8 cellular contexts compared by ENCODE assay signal in genomic region chr6:108966855-108967755, GRCh38.
DNase-seq lines count a peak whose midpoint lies in the region; ATAC-seq, FAIRE-seq and TF ChIP-seq lines count a peak whose summit lies in the region.

No MANE protein-coding gene starts in this region.

- no peak overlapping the region for H3K9ac ChIP-seq in GM12878 (ENCODE audit: control insufficient read depth, insufficient read depth, low read length)

- H3K4me3 ChIP-seq in GM12878 = no peak overlapping the region

- POLR2A ChIA-PET in GM12878 (lab: Charles Lee) = no interaction called here
- POLR2A ChIA-PET in HEK293T (lab: Yijun Ruan, JAX) = interaction anchor here (0.7 kb wide), 1 partner anchor 19 kb away, joined by 3 read pairs; no protein-coding TSS in a partner anchor

- RAD21 ChIA-PET in GM12878 (lab: Charles Lee; ENCODE audit: unreplicated experiment) = no interaction called here

- no peaks in the 10 kb centered on the region for H4K20me1 ChIP-seq in GM12878 (ENCODE audit: control insufficient read depth, insufficient read depth)

- H3K9me3 ChIP-seq in GM12878 (replicated peaks; ENCODE audit: control insufficient read depth, insufficient read depth, low read length) = no peaks in the 10 kb centered on the region

- H3K4me1 ChIP-seq in GM12878 (ENCODE audit: control insufficient read depth, insufficient read depth, low read length) = no peaks in the 10 kb centered on the region

- DNase-seq in Daoy (ENCODE audit: low read depth) = peak; percentile 80
- DNase-seq in NCI-H2227 treated with DMSO at 0.1 percent for 48 hours (lab: John Stamatoyannopoulos, UW) = peak; percentile 18
- no peak for DNase-seq in GM12878 (ENCODE audit: low read depth, low spot score)
- peak; percentile 42 to 71 for DNase-seq in lung microvascular endothelial cell (ENCODE audit: low read depth in 2 of 2)
- DNase-seq in hippocampal formation (lab: John Stamatoyannopoulos, UW) = no peak
- DNase-seq in DMS153 treated with DMSO at 0.1 percent for 48 hours (lab: John Stamatoyannopoulos, UW; ENCODE audit: unreplicated experiment) = no peak
- no peak for DNase-seq in HEK293T (ENCODE audit: extremely low spot score)

- no peak for TF ChIP-seq EP300 in GM12878 (IDR thresholded peaks at IDR 0.05; ENCODE audit: borderline replicate concordance in 1 of 2, control insufficient read depth in 1 of 2, low read depth in 2 of 2, low read length in 2 of 2)

- WGBS in GM12878 (ENCODE audit: insufficient coverage, insufficient replicate concordance, low lambda C conversion rate, missing lambda C conversion rate) = 35% methylated on average over 12 of the region's 12 CpGs

- CTCF ChIA-PET in GM12878 (lab: Yijun Ruan, JAX) (interaction anchor here (0.6 kb wide), 1 partner anchor 453 kb away, joined by 3 read pairs; no protein-coding TSS in a partner anchor), HEK293T (lab: Yijun Ruan, JAX) (interaction anchor here (0.6 to 0.7 kb wide), 2 partner anchors 47 to 74 kb away, joined by 3 read pairs; no protein-coding TSS in a partner anchor)

- TF ChIP-seq CTCF in GM12878 (IDR thresholded peaks at IDR 0.05 in 2 of 3, conservative IDR thresholded peaks at IDR 0.05 in 1 of 3; ENCODE audit: control insufficient read depth in 2 of 3, extremely low read depth in 1 of 3, insufficient read depth in 1 of 3, low read depth in 3 of 3, low read length in 3 of 3) = no peak

- FAIRE-seq in GM12878 (lab: Jason Lieb, UNC) = no peak

- no peaks in the 10 kb centered on the region for H3K36me3 ChIP-seq in GM12878 (ENCODE audit: control insufficient read depth in 2 of 2, insufficient read depth in 2 of 2, low read length in 1 of 2)

- no peak overlapping the region for H3K27ac ChIP-seq in GM12878 (ENCODE audit: control insufficient read depth, insufficient read depth)

- in situ Hi-C loops in GM12878 (cut with MboI) = no loop called here

- intact Hi-C loops in GM12878 (cut with micrococcal nuclease; ENCODE audit: unreplicated experiment) = no loop called here

- H3K79me2 ChIP-seq in GM12878 (ENCODE audit: control insufficient read depth, insufficient read depth, low read length) = no peaks in the 10 kb centered on the region

- SMC1A ChIA-PET in GM12878 (lab: Charles Lee; ENCODE audit: uncharacterized antibody, unreplicated experiment) = interaction anchor here (0.6 kb wide), 1 partner anchor 105 kb away, joined by 3 read pairs; no protein-coding TSS in a partner anchor

- no TSS peak for BruUV-seq in GM12878 (replicated peaks; lab: Mats Ljungman, UMichigan)

- TF ChIP-seq POLR2A in GM12878 (IDR thresholded peaks at IDR 0.05; ENCODE audit: low read depth, low read length) = no peak

- ATAC-seq in GM12878 (peak; percentile 44; the same call in 2 of the 3 replicates), GM19455 (IDR thresholded peaks at IDR 0.05; ENCODE audit: unreplicated experiment) (no peak)

- H3K4me2 ChIP-seq in GM12878 (ENCODE audit: control insufficient read depth, insufficient read depth) = no peak overlapping the region

- peaks cover 0 to 2% of the 10 kb centered on the region in 2 experiments; a peak in 2 of 4 replicates for H3K27me3 ChIP-seq in GM12878 (replicated peaks in 1 of 2; ENCODE audit: control insufficient read depth in 2 of 2, insufficient read depth in 2 of 2, low read length in 1 of 2)

- no peak for TF ChIP-seq RAD21 in GM12878 (IDR thresholded peaks at IDR 0.05; ENCODE audit: insufficient read depth, low read depth, low read length)

- H2AFZ ChIP-seq in GM12878 (ENCODE audit: control insufficient read depth, low read depth, low read length) = no peak overlapping the region

TF ChIP-seq in GM12878, 131 proteins besides CTCF, POLR2A, EP300 and RAD21:
- TF ChIP-seq TBL1XR1 (IDR thresholded peaks at IDR 0.05; ENCODE audit: low read depth, low read length) = no peak
- TF ChIP-seq NRF1 (conservative IDR thresholded peaks at IDR 0.05; ENCODE audit: low read depth, low read length) = no peak
- no peak for TF ChIP-seq CREB1 (IDR thresholded peaks at IDR 0.05; ENCODE audit: low read depth)
- no peak for TF ChIP-seq RB1 (IDR thresholded peaks at IDR 0.05; ENCODE audit: borderline replicate concordance)
- TF ChIP-seq MYB (IDR thresholded peaks at IDR 0.05; ENCODE audit: borderline replicate concordance, low read depth, low read length) = no peak
- TF ChIP-seq NFXL1 (IDR thresholded peaks at IDR 0.05; ENCODE audit: borderline replicate concordance) = no peak
- no peak for TF ChIP-seq ZSCAN29 (IDR thresholded peaks at IDR 0.05)
- TF ChIP-seq IKZF1 (conservative IDR thresholded peaks at IDR 0.05) = no peak
- no peak for TF ChIP-seq CBX5 (IDR thresholded peaks at IDR 0.05; ENCODE audit: low read depth)

TF ChIP-seq in HEK293T, 16 proteins besides CTCF, POLR2A, EP300 and RAD21:
- TF ChIP-seq FOXK2 (IDR thresholded peaks at IDR 0.05) (no peak), CTBP1 (IDR thresholded peaks at IDR 0.05; ENCODE audit: borderline replicate concordance) (no peak)

Comparison
In these comparisons a context has a peak if more than half of its experiments do, and no peak if none do; other contexts are left out.
1. DNase-seq: peak in Daoy (single experiment), NCI-H2227 treated with DMSO at 0.1 percent for 48 hours (single experiment) and lung microvascular endothelial cell (2 of 2); none in GM12878 (single experiment), hippocampal formation (0 of 2), DMS153 treated with DMSO at 0.1 percent for 48 hours (single experiment) and HEK293T (single experiment).